In genomic region chr1:155308493-155309422, GRCh38 we compare ENCODE assay signal across 8 cellular contexts. TPM values are rescaled to one million over a fixed set of nuclear protein-coding genes. Genes with fewer than 3 reads are reported as not detected.
DNase-seq lines count a peak whose midpoint lies in the region; ATAC-seq and TF ChIP-seq lines count a peak whose summit lies in the region.

Gene FDPS, plus strand, starts transcription at chr1:155308866. Its CDS starts 924 bp downstream, at chr1:155309790.

- peaks cover 6% of the 10 kb centered on the region for H3K4me1 ChIP-seq in thymus (ENCODE audit: control insufficient read depth, insufficient read depth, low read length)

- H3K9me3 Mint-ChIP-seq in activated naive CD8-positive, alpha-beta T cell treated with anti-CD3 and anti-CD28 coated beads, Interleukin-2, amount 10 ng/mL, durations not matched to agents 7 days and 5 days = no peaks in the 10 kb centered on the region
- H3K9me3 Mint-ChIP-seq in glutamatergic neuron (ENCODE audit: unreplicated experiment) = peaks cover 15% of the 10 kb centered on the region
- no peaks in the 10 kb centered on the region for H3K9me3 Mint-ChIP-seq in osteocyte (ENCODE audit: unreplicated experiment)

- H3K27me3 ChIP-seq in SU-DHL-6 (ENCODE audit: low read length) (no peaks in the 10 kb centered on the region), thymus (ENCODE audit: control insufficient read depth, insufficient read depth) (no peaks in the 10 kb centered on the region)

- peaks cover 13% of the 10 kb centered on the region for H3F3A ChIP-seq in SU-DHL-6 (ENCODE audit: insufficient read depth)

- peak; percentile 86 for TF ChIP-seq POLR2A in GM10847 (IDR thresholded peaks at IDR 0.05; ENCODE audit: extremely low read depth, insufficient read length)

- WGBS in thymus = under 1% methylated on average over 51 of the region's 51 CpGs

- 0 out of 2 replicates have a peak, but pooled peaks cover 5% of the 10 kb centered on the region for H4K20me1 ChIP-seq in SU-DHL-6 (ENCODE audit: low read depth, low read length)

- peak within 1 kb of the TSS; percentile 98 for H3K4me3 Mint-ChIP-seq in activated naive CD8-positive, alpha-beta T cell treated with anti-CD3 and anti-CD28 coated beads, Interleukin-2, amount 10 ng/mL, durations not matched to agents 7 days and 5 days
- H3K4me3 Mint-ChIP-seq in glutamatergic neuron (ENCODE audit: unreplicated experiment) (peak within 1 kb of the TSS; percentile 98), osteocyte (ENCODE audit: unreplicated experiment) (peak within 1 kb of the TSS; percentile 97)

- H3K36me3 ChIP-seq in SU-DHL-6 (ENCODE audit: low read length) = peaks cover 8% of the 10 kb centered on the region; the same call in 1 of the 2 replicates
- H3K36me3 ChIP-seq in thymus (ENCODE audit: control insufficient read depth, insufficient read depth) = peaks cover 23% of the 10 kb centered on the region

- POLR2A ChIA-PET in activated naive CD8-positive, alpha-beta T cell treated with anti-CD3 and anti-CD28 coated beads, Interleukin-2, amount 10 ng/mL, durations not matched to agents 7 days and 5 days (lab: Charles Lee) = interaction anchor here (0.6 to 2.1 kb wide), 9 partner anchors 14 to 136 kb away, joined by 3 to 22 read pairs (median 6); partner anchors contain the start of genes CLK2, KRTCAP2, RUSC1 and SCAMP3

- peak within 1 kb of the TSS; percentile 99 for H3K27ac Mint-ChIP-seq in activated naive CD8-positive, alpha-beta T cell treated with anti-CD3 and anti-CD28 coated beads, Interleukin-2, amount 10 ng/mL, durations not matched to agents 7 days and 5 days
- H3K27ac Mint-ChIP-seq in glutamatergic neuron (ENCODE audit: unreplicated experiment) (peak within 1 kb of the TSS; percentile 81), osteocyte (ENCODE audit: unreplicated experiment) (peak within 1 kb of the TSS; percentile 94)

- H3K4me3 ChIP-seq in SU-DHL-6 (ENCODE audit: insufficient read depth, low read length, poor library complexity, severe bottlenecking) (peak within 1 kb of the TSS; percentile 93), thymus (ENCODE audit: low read length) (peak within 1 kb of the TSS; percentile 83)

- peaks cover 2% of the 10 kb centered on the region for H3K27me3 Mint-ChIP-seq in activated naive CD8-positive, alpha-beta T cell treated with anti-CD3 and anti-CD28 coated beads, Interleukin-2, amount 10 ng/mL, durations not matched to agents 7 days and 5 days
- H3K27me3 Mint-ChIP-seq in glutamatergic neuron (ENCODE audit: unreplicated experiment) (peaks cover 24% of the 10 kb centered on the region), osteocyte (ENCODE audit: unreplicated experiment) (no peaks in the 10 kb centered on the region)

- peaks cover 28% of the 10 kb centered on the region for H3K36me3 Mint-ChIP-seq in activated naive CD8-positive, alpha-beta T cell treated with anti-CD3 and anti-CD28 coated beads, Interleukin-2, amount 10 ng/mL, durations not matched to agents 7 days and 5 days
- H3K36me3 Mint-ChIP-seq in glutamatergic neuron (ENCODE audit: unreplicated experiment) (no peaks in the 10 kb centered on the region), osteocyte (ENCODE audit: unreplicated experiment) (peaks cover 7% of the 10 kb centered on the region)

- H3K9me3 ChIP-seq in SU-DHL-6 (ENCODE audit: insufficient read depth, low read length) (no peaks in the 10 kb centered on the region), thymus (ENCODE audit: control insufficient read depth) (no peaks in the 10 kb centered on the region)

- ATAC-seq in HG02678 (IDR thresholded peaks at IDR 0.05; ENCODE audit: unreplicated experiment) = peak; percentile 93
- peak; percentile 100 for ATAC-seq in activated naive CD8-positive, alpha-beta T cell treated with anti-CD3 and anti-CD28 coated beads, Interleukin-2, amount 10 ng/mL, durations not matched to agents 7 days and 5 days (ENCODE audit: low read depth)

- peaks cover 26% of the 10 kb centered on the region for H3K4me1 Mint-ChIP-seq in activated naive CD8-positive, alpha-beta T cell treated with anti-CD3 and anti-CD28 coated beads, Interleukin-2, amount 10 ng/mL, durations not matched to agents 7 days and 5 days
- H3K4me1 Mint-ChIP-seq in glutamatergic neuron (ENCODE audit: low read depth, unreplicated experiment) (peaks cover 8% of the 10 kb centered on the region), osteocyte (ENCODE audit: unreplicated experiment) (peaks cover 26% of the 10 kb centered on the region)

- H3K27ac ChIP-seq in SU-DHL-6 (ENCODE audit: low read depth, low read length) = peak within 1 kb of the TSS; percentile 89
- peak within 1 kb of the TSS; percentile 93 for H3K27ac ChIP-seq in thymus (ENCODE audit: low read depth)

- no peaks in the 10 kb centered on the region for H3K9me2 ChIP-seq in SU-DHL-6 (replicated peaks; ENCODE audit: insufficient read depth, low read length)

- peak within 1 kb of the TSS; percentile 85 for H3K4me2 ChIP-seq in SU-DHL-6 (ENCODE audit: low read depth, low read length, poor library complexity, severe bottlenecking)

- peak; percentile 99 for DNase-seq in NCI-H128 (lab: John Stamatoyannopoulos, UW; ENCODE audit: unreplicated experiment)
- peak; percentile 91 for DNase-seq in activated naive CD8-positive, alpha-beta T cell treated with anti-CD3 and anti-CD28 coated beads, Interleukin-2, amount 10 ng/mL, durations not matched to agents 7 days and 5 days
- peak; percentile 93 for DNase-seq in glutamatergic neuron
- peak; percentile 98 for DNase-seq in osteocyte (ENCODE audit: extremely low spot score, unreplicated experiment)

- H2AFZ ChIP-seq in SU-DHL-6 (ENCODE audit: low read depth, low read length, severe bottlenecking) = no peak within 1 kb of the TSS

- no peak for TF ChIP-seq CTCF in SU-DHL-6 (IDR thresholded peaks at IDR 0.05; ENCODE audit: insufficient read depth, low read length, poor library complexity, severe bottlenecking)
- TF ChIP-seq CTCF in glutamatergic neuron (IDR thresholded peaks at IDR 0.05; ENCODE audit: partially characterized antibody, unreplicated experiment) = peak; percentile 11
- TF ChIP-seq CTCF in osteocyte (IDR thresholded peaks at IDR 0.05) = no peak

- H3K79me2 ChIP-seq in SU-DHL-6 (ENCODE audit: insufficient read depth, low read length) = peaks cover 44% of the 10 kb centered on the region

- H3K9ac ChIP-seq in SU-DHL-6 (ENCODE audit: low read length) = peak within 1 kb of the TSS; percentile 98

RNA-seq across cellular contexts. Expression of gene FDPS, which starts in this region (rescaled TPM):
- 100 to 1,000 TPM; 238 to 242 TPM for total RNA-seq in activated naive CD8-positive, alpha-beta T cell treated with anti-CD3 and anti-CD28 coated beads, Interleukin-2, amount 10 ng/mL, durations not matched to agents 7 days and 5 days
- 265 TPM for total RNA-seq in glutamatergic neuron (ENCODE audit: unreplicated experiment)
- total RNA-seq in osteocyte = 119 and 127 TPM in 2 replicates
- 119 TPM for polyA plus RNA-seq in thymus

Comparison
In these comparisons a context has a peak if more than half of its experiments do, and no peak if none do; other contexts are left out.
1. Peak in every context shown above with its lines: DNase-seq, ATAC-seq, H3K4me3 ChIP-seq and H3K27ac ChIP-seq.